20 cellular contexts compared by ENCODE assay signal in the genomic region with DNA sequence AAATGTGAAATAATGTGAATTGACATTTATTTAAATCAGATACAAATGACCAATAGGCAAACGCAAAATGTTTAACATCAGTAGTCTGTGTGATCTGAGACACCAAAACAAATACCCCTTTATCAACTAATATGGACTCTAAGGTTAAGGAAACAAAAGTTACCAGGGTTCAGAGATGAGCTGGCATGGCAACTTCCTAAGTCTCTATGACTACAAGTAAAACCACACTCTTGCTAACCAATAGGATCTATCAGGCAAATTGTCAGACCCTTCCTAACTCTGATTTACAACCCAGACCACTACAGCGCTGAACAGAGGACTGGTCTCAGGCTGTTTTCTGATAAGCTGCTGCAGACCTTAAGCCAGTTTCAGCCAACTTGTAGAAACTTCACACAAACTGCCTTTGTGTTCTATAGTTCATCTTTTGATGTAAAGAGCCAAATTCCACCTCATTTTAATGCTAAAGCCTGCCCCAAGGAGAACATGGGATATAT.
"Had no signal": no experiment of that assay in that cellular context is flagged by ENCODE, and none has a peak within 500 bp of the region (broad histone marks: within the 10 kb centered on the region; RNA-seq: fewer than 3 reads in every experiment).

No MANE protein-coding gene starts in this region.

- H3K4me1 ChIP-seq: esophagus muscularis mucosa, left ventricle myocardium inferior, psoas muscle, right lobe of liver, suprapubic skin had no signal

- ATAC-seq: activated T-helper 17 cell treated with anti-CD3 and anti-CD28 coated beads, Interleukin-2, amount 50 U/mL, for 72 hours; natural killer cell treated with Interleukin-12 subunit alpha and Interleukin-12 subunit beta and Interleukin-15 and Interleukin-18, amount 100 ng/mL, for 72 hours; psoas muscle; right lobe of liver had no signal

- DNase-seq: activated CD4-positive, alpha-beta T cell treated with anti-CD3 and anti-CD28 coated beads, Interleukin-2, amount 50 U/mL, for 4 hours; activated CD4-positive, CD25-positive, alpha-beta regulatory T cell treated with anti-CD3 and anti-CD28 coated beads, Interleukin-2, amount 50 U/mL, for 72 hours; activated naive CD4-positive, alpha-beta T cell treated with Interleukin-2 at 50 U/mL for 16 hours; activated T-cell treated with anti-CD3 and anti-CD28 coated beads for 4 hours; anterior cingulate cortex; brain microvascular endothelial cell; cortex of kidney; effector CD4-positive, alpha-beta T cell; left ventricle myocardium inferior; occipital lobe; psoas muscle; right lobe of liver; stimulated activated CD4-positive, alpha-beta T cell treated with anti-CD3 and anti-CD28 coated beads, Interleukin-4, amount 100 ng/mL, for 4 hours; stimulated activated CD8-positive, alpha-beta memory T cell treated with anti-CD3 and anti-CD28 coated beads, Interleukin-4, amount 100 ng/mL, for 48 hours had no signal

- H3K27ac ChIP-seq: brain microvascular endothelial cell, esophagus muscularis mucosa, hepatocyte, left ventricle myocardium inferior, psoas muscle, right lobe of liver, suprapubic skin had no signal

- H3K36me3 ChIP-seq: brain microvascular endothelial cell, esophagus muscularis mucosa, left ventricle myocardium inferior, right lobe of liver, suprapubic skin had no signal

- H3K9me3 ChIP-seq: esophagus muscularis mucosa, left ventricle myocardium inferior, psoas muscle, right lobe of liver, suprapubic skin had no signal

- H3K4me3 ChIP-seq: esophagus muscularis mucosa, hepatocyte, left ventricle myocardium inferior, psoas muscle, right lobe of liver, smooth muscle cell, suprapubic skin had no signal
